Comparison of ENCODE assay signal across 15 cellular contexts in the genomic region with DNA sequence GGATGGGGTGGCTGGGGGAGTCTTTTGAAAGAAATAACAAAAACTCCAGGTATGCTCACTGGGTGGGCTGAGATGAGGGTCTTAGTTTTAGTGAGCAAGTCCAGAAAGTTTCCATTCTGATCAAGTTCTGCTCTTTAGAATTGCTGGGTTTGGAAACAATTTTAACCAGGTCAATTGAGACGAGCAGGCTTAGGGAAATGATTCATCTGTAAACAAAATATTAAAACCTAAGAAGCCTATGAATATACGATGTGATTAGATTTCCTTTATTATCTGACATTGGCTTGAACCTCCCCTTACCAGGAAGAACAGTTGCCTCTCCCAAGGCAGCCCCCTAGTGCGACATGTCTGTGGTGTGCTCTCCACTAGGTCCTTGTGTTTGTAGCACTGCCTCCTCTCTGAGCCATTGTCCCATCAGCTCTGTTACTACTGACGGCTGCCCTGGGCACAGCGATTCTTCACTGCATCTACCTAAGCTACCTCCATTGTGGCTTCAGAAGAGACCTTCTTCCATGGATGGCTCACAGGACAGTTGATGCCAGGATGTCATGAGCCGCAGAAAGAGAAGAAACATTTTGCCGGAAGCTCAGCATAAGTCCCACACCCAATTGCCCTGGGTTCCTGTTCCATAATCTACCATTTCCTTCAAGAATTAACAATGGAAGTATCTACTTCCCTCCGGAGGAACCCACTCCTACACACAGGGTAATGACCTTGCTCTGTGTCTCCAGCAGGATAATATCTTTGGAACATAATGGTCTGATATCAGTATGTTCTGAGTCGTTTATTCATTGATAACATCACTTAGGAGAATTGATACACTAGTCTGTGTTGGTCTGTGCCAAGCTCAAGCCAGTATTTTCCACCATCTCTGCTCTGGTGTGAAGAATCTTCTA.
DNase-seq lines count a peak whose midpoint lies in the region; ATAC-seq and TF ChIP-seq lines count a peak whose summit lies in the region.
"Had no signal": no experiment of that assay in that cellular context is flagged by ENCODE, and none has a peak within 500 bp of the region (broad histone marks: within the 10 kb centered on the region; RNA-seq: fewer than 3 reads in every experiment).

No MANE protein-coding gene starts in this region.

- H3K27me3 ChIP-seq in esophagus muscularis mucosa = no peaks in the 10 kb centered on the region
- H3K27me3 ChIP-seq: BE2C had no signal

- H3K9me3 Mint-ChIP-seq in activated CD4-positive, alpha-beta memory T cell treated with anti-CD3 and anti-CD28 coated beads for 36 hours = no peaks in the 10 kb centered on the region
- peaks cover 8% of the 10 kb centered on the region for H3K9me3 Mint-ChIP-seq in activated CD4-positive, alpha-beta memory T cell treated with anti-CD3 and anti-CD28 coated beads, Interleukin-2, amount 10 ng/mL, durations not matched to agents 7 days and 5 days

- no peaks in the 10 kb centered on the region for H3K36me3 ChIP-seq in esophagus muscularis mucosa
- H3K36me3 ChIP-seq: BE2C had no signal

- H3K27ac ChIP-seq in esophagus muscularis mucosa (replicated peaks in 1 of 4) = no peak overlapping the region
- H3K27ac ChIP-seq: RWPE1 had no signal

- intact Hi-C loops in activated CD4-positive, alpha-beta memory T cell treated with anti-CD3 and anti-CD28 coated beads for 36 hours (cut with micrococcal nuclease) = no loop called here
- intact Hi-C loops in esophagus muscularis mucosa (cut with DNase I) = no loop called here

- H3K36me3 Mint-ChIP-seq in activated CD4-positive, alpha-beta memory T cell treated with anti-CD3 and anti-CD28 coated beads for 36 hours = no peaks in the 10 kb centered on the region
- peaks cover 11% of the 10 kb centered on the region for H3K36me3 Mint-ChIP-seq in activated CD4-positive, alpha-beta memory T cell treated with anti-CD3 and anti-CD28 coated beads, Interleukin-2, amount 10 ng/mL, durations not matched to agents 7 days and 5 days (ENCODE audit: low read depth)
- H3K36me3 Mint-ChIP-seq in T-helper 17 cell (ENCODE audit: low read depth) = peaks cover 2% of the 10 kb centered on the region

- POLR2A ChIA-PET in activated CD4-positive, alpha-beta memory T cell treated with anti-CD3 and anti-CD28 coated beads for 36 hours (lab: Charles Lee) = no interaction called here
- POLR2A ChIA-PET in activated CD4-positive, alpha-beta memory T cell treated with anti-CD3 and anti-CD28 coated beads, Interleukin-2, amount 10 ng/mL, durations not matched to agents 7 days and 5 days (lab: Charles Lee) = no interaction called here

- peaks cover 29% of the 10 kb centered on the region for H3K4me1 Mint-ChIP-seq in activated CD4-positive, alpha-beta memory T cell treated with anti-CD3 and anti-CD28 coated beads for 36 hours (ENCODE audit: low read depth)
- peaks cover 19% of the 10 kb centered on the region for H3K4me1 Mint-ChIP-seq in activated CD4-positive, alpha-beta memory T cell treated with anti-CD3 and anti-CD28 coated beads, Interleukin-2, amount 10 ng/mL, durations not matched to agents 7 days and 5 days
- peaks cover 16% of the 10 kb centered on the region for H3K4me1 Mint-ChIP-seq in T-helper 17 cell

- H3K4me3 ChIP-seq in esophagus muscularis mucosa = no peak overlapping the region

- WGBS in esophagus muscularis mucosa = 75% methylated on average over 9 of the region's 9 CpGs

- TF ChIP-seq EP300 in esophagus muscularis mucosa (IDR thresholded peaks at IDR 0.05) = no peak

- TF ChIP-seq CTCF in esophagus muscularis mucosa (IDR thresholded peaks at IDR 0.05) = no peak

- ATAC-seq in T-helper 17 cell (no peak), GM21737 (IDR thresholded peaks at IDR 0.05; ENCODE audit: unreplicated experiment) (no peak)

- no peaks in the 10 kb centered on the region for H3K9me3 ChIP-seq in T-helper 17 cell (ENCODE audit: control insufficient read depth, low read length, poor library complexity, severe bottlenecking)
- no peaks in the 10 kb centered on the region for H3K9me3 ChIP-seq in esophagus muscularis mucosa
- H3K9me3 ChIP-seq: BE2C had no signal

- no peaks in the 10 kb centered on the region for H3K27me3 Mint-ChIP-seq in activated CD4-positive, alpha-beta memory T cell treated with anti-CD3 and anti-CD28 coated beads for 36 hours
- H3K27me3 Mint-ChIP-seq in activated CD4-positive, alpha-beta memory T cell treated with anti-CD3 and anti-CD28 coated beads, Interleukin-2, amount 10 ng/mL, durations not matched to agents 7 days and 5 days = no peaks in the 10 kb centered on the region
- no peaks in the 10 kb centered on the region for H3K27me3 Mint-ChIP-seq in T-helper 17 cell

- CTCF ChIA-PET in activated CD4-positive, alpha-beta memory T cell treated with anti-CD3 and anti-CD28 coated beads for 36 hours (lab: Charles Lee) = interaction anchor here (0.9 kb wide), 2 partner anchors 11 to 39 kb away, joined by 3 to 6 read pairs; no protein-coding TSS in a partner anchor
- CTCF ChIA-PET in activated CD4-positive, alpha-beta memory T cell treated with anti-CD3 and anti-CD28 coated beads, Interleukin-2, amount 10 ng/mL, durations not matched to agents 7 days and 5 days (lab: Charles Lee) = no interaction called here

- peaks cover 0 to 6% (median 0%) of the 10 kb centered on the region in 4 donors for H3K4me1 ChIP-seq in esophagus muscularis mucosa
- H3K4me1 ChIP-seq: BE2C had no signal

- H3K27ac Mint-ChIP-seq in activated CD4-positive, alpha-beta memory T cell treated with anti-CD3 and anti-CD28 coated beads for 36 hours = peak overlapping the region; percentile 59
- H3K27ac Mint-ChIP-seq in activated CD4-positive, alpha-beta memory T cell treated with anti-CD3 and anti-CD28 coated beads, Interleukin-2, amount 10 ng/mL, durations not matched to agents 7 days and 5 days = no peak overlapping the region
- H3K27ac Mint-ChIP-seq in T-helper 17 cell = peak overlapping the region; percentile 17
- H3K27ac Mint-ChIP-seq: H9 had no signal

- no peak for DNase-seq in activated CD4-positive, alpha-beta memory T cell treated with anti-CD3 and anti-CD28 coated beads for 36 hours
- DNase-seq in activated CD4-positive, alpha-beta memory T cell treated with anti-CD3 and anti-CD28 coated beads, Interleukin-2, amount 10 ng/mL, durations not matched to agents 7 days and 5 days = no peak
- DNase-seq in ELR (ENCODE audit: low read depth) = peak; percentile 21
- no peak for DNase-seq in T-helper 17 cell
- DNase-seq in esophagus muscularis mucosa (ENCODE audit: extremely low spot score) = peak; percentile 53
- DNase-seq in NCI-H2196 treated with DMSO at 0.1 percent for 48 hours (lab: John Stamatoyannopoulos, UW; ENCODE audit: unreplicated experiment) = no peak
- no peak for DNase-seq in iPS-NIHi11 (ENCODE audit: low spot score)
- DNase-seq: BE2C, DMS79, H9, NCI-H226, NCI-H524, SIG-M5 had no signal

- no peak overlapping the region for H3K4me3 Mint-ChIP-seq in activated CD4-positive, alpha-beta memory T cell treated with anti-CD3 and anti-CD28 coated beads for 36 hours
- H3K4me3 Mint-ChIP-seq in activated CD4-positive, alpha-beta memory T cell treated with anti-CD3 and anti-CD28 coated beads, Interleukin-2, amount 10 ng/mL, durations not matched to agents 7 days and 5 days = no peak overlapping the region
- H3K4me3 Mint-ChIP-seq in T-helper 17 cell = no peak overlapping the region
- H3K4me3 Mint-ChIP-seq: H9 had no signal

- no peak for TF ChIP-seq POLR2A in esophagus muscularis mucosa (IDR thresholded peaks at IDR 0.05; ENCODE audit: low read depth)

Comparison
In these comparisons a context has a peak if more than half of its experiments do, and no peak if none do; other contexts are left out.
1. DNase-seq: peak in ELR (single experiment) and esophagus muscularis mucosa (single experiment); none in activated CD4-positive, alpha-beta memory T cell treated with anti-CD3 and anti-CD28 coated beads for 36 hours (single experiment), activated CD4-positive, alpha-beta memory T cell treated with anti-CD3 and anti-CD28 coated beads, Interleukin-2, amount 10 ng/mL, durations not matched to agents 7 days and 5 days (single experiment), T-helper 17 cell (0 of 3), NCI-H2196 treated with DMSO at 0.1 percent for 48 hours (single experiment) and iPS-NIHi11 (single experiment).